ENCODE assay signal across 2 cellular contexts in the genomic region with DNA sequence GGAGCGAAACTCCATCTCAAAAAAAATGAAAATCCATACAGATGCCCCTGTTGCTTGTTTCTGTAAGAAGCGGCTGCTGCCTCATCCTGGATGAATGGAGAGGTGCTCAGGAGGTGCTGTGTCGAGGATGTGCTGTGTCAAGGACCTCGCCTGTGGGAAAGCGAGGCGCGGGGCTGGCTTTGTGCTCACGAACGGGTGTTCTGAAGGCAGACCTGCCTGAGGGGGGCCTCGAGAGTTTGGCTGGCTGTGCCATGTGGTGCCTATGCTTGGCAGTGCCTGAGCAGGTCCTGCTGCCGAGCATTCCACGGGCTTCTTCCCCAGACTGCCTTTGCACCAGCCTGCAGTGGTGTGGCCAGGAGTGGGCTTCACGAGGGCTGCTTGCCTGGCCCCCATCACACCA.
TF ChIP-seq lines count a peak whose summit lies in the region.

No MANE protein-coding gene starts in this region.

TF ChIP-seq in HepG2, 621 proteins besides CTCF, POLR2A, EP300 and RAD21:
- TF ChIP-seq, protein P1, sequence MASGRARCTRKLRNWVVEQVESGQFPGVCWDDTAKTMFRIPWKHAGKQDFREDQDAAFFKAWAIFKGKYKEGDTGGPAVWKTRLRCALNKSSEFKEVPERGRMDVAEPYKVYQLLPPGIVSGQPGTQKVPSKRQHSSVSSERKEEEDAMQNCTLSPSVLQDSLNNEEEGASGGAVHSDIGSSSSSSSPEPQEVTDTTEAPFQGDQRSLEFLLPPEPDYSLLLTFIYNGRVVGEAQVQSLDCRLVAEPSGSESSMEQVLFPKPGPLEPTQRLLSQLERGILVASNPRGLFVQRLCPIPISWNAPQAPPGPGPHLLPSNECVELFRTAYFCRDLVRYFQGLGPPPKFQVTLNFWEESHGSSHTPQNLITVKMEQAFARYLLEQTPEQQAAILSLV (CRISPR knock-in tag; IDR thresholded peaks at IDR 0.05; ENCODE audit: borderline replicate concordance) = no peak
- TF ChIP-seq RBM22 (optimal IDR thresholded peaks at IDR 0.05; ENCODE audit: low read length) = peak; percentile 53

TF ChIP-seq in GM12878, 131 proteins besides CTCF, POLR2A, EP300 and RAD21:
- TF ChIP-seq SKIL (IDR thresholded peaks at IDR 0.05; ENCODE audit: low read depth, poor library complexity, severe bottlenecking) (no peak), CREB1 (IDR thresholded peaks at IDR 0.05; ENCODE audit: low read depth) (no peak), DPF2 (IDR thresholded peaks at IDR 0.05) (no peak), NR2F1 (conservative IDR thresholded peaks at IDR 0.05) (no peak), EZH2 (IDR thresholded peaks at IDR 0.05; ENCODE audit: borderline replicate concordance, control insufficient read depth, low read depth, low read length) (no peak), EGR1 (IDR thresholded peaks at IDR 0.05; ENCODE audit: borderline replicate concordance in 1 of 2, low read depth in 2 of 2, low read length in 2 of 2) (no peak), RCOR1 (conservative IDR thresholded peaks at IDR 0.05; ENCODE audit: low read depth, low read length) (no peak)
